8 cellular contexts compared by ENCODE assay signal in genomic region chr3:113495035-113495434, GRCh38. TPM values are rescaled to one million over a fixed set of nuclear protein-coding genes. Genes with fewer than 3 reads are reported as not detected.
A peak's percentile ranks its signal among the peaks of the same experiment; 100 is the strongest.
DNase-seq lines count a peak whose midpoint lies in the region; ATAC-seq and TF ChIP-seq lines count a peak whose summit lies in the region.

No MANE protein-coding gene starts in this region.

- H3K36me3 Mint-ChIP-seq in activated naive CD4-positive, alpha-beta T cell treated with anti-CD3 and anti-CD28 coated beads, Interleukin-2, amount 50 U/mL, for 72 hours: peaks cover 0 to 12% of the 10 kb centered on the region in 2 donors

- TF ChIP-seq CTCF in fibroblast of mammary gland (conservative IDR thresholded peaks at IDR 0.05; ENCODE audit: control insufficient read depth, insufficient read depth, low read depth, low read length) (peak; percentile 40), retinal pigment epithelial cell (conservative IDR thresholded peaks at IDR 0.05; ENCODE audit: low read depth, low read length) (peak; percentile 59)

- ATAC-seq in activated naive CD4-positive, alpha-beta T cell treated with anti-CD3 and anti-CD28 coated beads, Interleukin-2, amount 50 U/mL, for 72 hours: no peak
- peak; percentile 49 for ATAC-seq in HG03378 (IDR thresholded peaks at IDR 0.05; ENCODE audit: unreplicated experiment)

- no peaks in the 10 kb centered on the region for H3K9me3 Mint-ChIP-seq in activated naive CD4-positive, alpha-beta T cell treated with anti-CD3 and anti-CD28 coated beads, Interleukin-2, amount 50 U/mL, for 72 hours

- no peak overlapping the region for H3K27ac Mint-ChIP-seq in activated naive CD4-positive, alpha-beta T cell treated with anti-CD3 and anti-CD28 coated beads, Interleukin-2, amount 50 U/mL, for 72 hours

- DNase-seq in activated naive CD4-positive, alpha-beta T cell treated with Interleukin-2 at 50 U/mL for 16 hours: peak; percentile 13
- DNase-seq in activated naive CD4-positive, alpha-beta T cell treated with anti-CD3 and anti-CD28 coated beads, Interleukin-2, amount 50 U/mL, for 72 hours (ENCODE audit: low spot score in 2 of 2): no peak
- DNase-seq in UCSD-AML1 (lab: John Stamatoyannopoulos, UW; ENCODE audit: unreplicated experiment) (peak; percentile 9), fibroblast of mammary gland (ENCODE audit: low read depth) (peak; percentile 42), retinal pigment epithelial cell (ENCODE audit: low read depth) (no peak), NCI-H2107 treated with DMSO at 0.1 percent for 48 hours (lab: John Stamatoyannopoulos, UW; ENCODE audit: unreplicated experiment) (no peak), NCI-H1092 treated with DMSO at 0.1 percent for 48 hours (lab: John Stamatoyannopoulos, UW) (no peak)

- no peak overlapping the region for H3K4me3 ChIP-seq in fibroblast of mammary gland (ENCODE audit: control insufficient read depth, low read depth, low read length)
- no peak overlapping the region for H3K4me3 ChIP-seq in retinal pigment epithelial cell (ENCODE audit: low read length)

RNA-seq across cellular contexts. Expression of gene SPICE1, which starts 19.9 kb away (rescaled TPM):
- total RNA-seq in activated naive CD4-positive, alpha-beta T cell treated with anti-CD3 and anti-CD28 coated beads, Interleukin-2, amount 50 U/mL, for 72 hours: 10 to 100 TPM; 23.3 to 40.6 TPM

RNA-seq across cellular contexts. Expression of gene SIDT1, which starts 37.3 kb away (rescaled TPM):
- 10 to 100 TPM; 12.1 to 44.7 TPM for total RNA-seq in activated naive CD4-positive, alpha-beta T cell treated with anti-CD3 and anti-CD28 coated beads, Interleukin-2, amount 50 U/mL, for 72 hours

RNA-seq across cellular contexts. Expression of gene CFAP44, which starts 53.7 kb away (rescaled TPM):
- total RNA-seq in activated naive CD4-positive, alpha-beta T cell treated with anti-CD3 and anti-CD28 coated beads, Interleukin-2, amount 50 U/mL, for 72 hours: 10 to 100 TPM in 1 of 2 donors, under 1 TPM in 1; 0.71 to 10.2 TPM

Comparison
In these comparisons a context has a peak if more than half of its experiments do, and no peak if none do; other contexts are left out.
1. DNase-seq: peak in activated naive CD4-positive, alpha-beta T cell treated with Interleukin-2 at 50 U/mL for 16 hours (single experiment), UCSD-AML1 (single experiment) and fibroblast of mammary gland (single experiment); none in activated naive CD4-positive, alpha-beta T cell treated with anti-CD3 and anti-CD28 coated beads, Interleukin-2, amount 50 U/mL, for 72 hours (0 of 2), retinal pigment epithelial cell (single experiment), NCI-H2107 treated with DMSO at 0.1 percent for 48 hours (single experiment) and NCI-H1092 treated with DMSO at 0.1 percent for 48 hours (single experiment).